Comparison of ENCODE assay signal across 1 cellular context in genomic region chr11:4619514-4619913, GRCh38.
TF ChIP-seq lines count a peak whose summit lies in the region.

No MANE protein-coding gene starts in this region.

TF ChIP-seq in K562, 482 proteins besides CTCF, POLR2A, EP300 and RAD21 (continues in another document):
- TF ChIP-seq, protein P1, sequence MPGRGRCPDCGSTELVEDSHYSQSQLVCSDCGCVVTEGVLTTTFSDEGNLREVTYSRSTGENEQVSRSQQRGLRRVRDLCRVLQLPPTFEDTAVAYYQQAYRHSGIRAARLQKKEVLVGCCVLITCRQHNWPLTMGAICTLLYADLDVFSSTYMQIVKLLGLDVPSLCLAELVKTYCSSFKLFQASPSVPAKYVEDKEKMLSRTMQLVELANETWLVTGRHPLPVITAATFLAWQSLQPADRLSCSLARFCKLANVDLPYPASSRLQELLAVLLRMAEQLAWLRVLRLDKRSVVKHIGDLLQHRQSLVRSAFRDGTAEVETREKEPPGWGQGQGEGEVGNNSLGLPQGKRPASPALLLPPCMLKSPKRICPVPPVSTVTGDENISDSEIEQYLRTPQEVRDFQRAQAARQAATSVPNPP (IDR thresholded peaks at IDR 0.05; ENCODE audit: borderline replicate concordance, insufficient read depth, insufficient read length) = no peak
- TF ChIP-seq MNT (conservative IDR thresholded peaks at IDR 0.05) (no peak), PHF8 (IDR thresholded peaks at IDR 0.05; ENCODE audit: borderline replicate concordance, low read length) (no peak), ZFP36 (IDR thresholded peaks at IDR 0.05; ENCODE audit: low read depth, low read length, partially characterized antibody) (no peak), MEIS2 (IDR thresholded peaks at IDR 0.05; ENCODE audit: partially characterized antibody) (peak; percentile 83), CBFA2T2 (conservative IDR thresholded peaks at IDR 0.05) (0 out of 2 replicates have a peak, but pooled peaks have one; percentile 3), MCM3 (IDR thresholded peaks at IDR 0.05) (no peak), POLR2AphosphoS5 (IDR thresholded peaks at IDR 0.05; ENCODE audit: control insufficient read depth, insufficient read depth, low read depth, low read length) (no peak), ETS1 (conservative IDR thresholded peaks at IDR 0.05; ENCODE audit: control insufficient read depth, low read depth, low read length) (no peak), KHSRP (IDR thresholded peaks at IDR 0.05) (no peak), ZNF717 (CRISPR knock-in tag; IDR thresholded peaks at IDR 0.05) (no peak), ETV1 (tag; conservative IDR thresholded peaks at IDR 0.05; ENCODE audit: low read depth) (no peak), ZNF431 (CRISPR knock-in tag; IDR thresholded peaks at IDR 0.05) (no peak), CREBBP (IDR thresholded peaks at IDR 0.05; ENCODE audit: low read depth, low read length) (no peak), ERF (CRISPR knock-in tag; IDR thresholded peaks at IDR 0.05) (no peak), ZKSCAN8 (CRISPR knock-in tag; IDR thresholded peaks at IDR 0.05) (no peak), ZBTB1 (CRISPR knock-in tag; IDR thresholded peaks at IDR 0.05; ENCODE audit: borderline replicate concordance, low read depth) (no peak), ARID1B (IDR thresholded peaks at IDR 0.05) (peak; percentile 61; the same call in 1 of the 2 replicates), SMARCA4 (IDR thresholded peaks at IDR 0.05) (0 out of 2 replicates have a peak, but pooled peaks have one; percentile 25), HDGF (IDR thresholded peaks at IDR 0.05) (no peak), SLC30A9 (CRISPR knock-in tag; IDR thresholded peaks at IDR 0.05) (no peak), STAT5B (CRISPR knock-in tag; IDR thresholded peaks at IDR 0.05) (no peak), GATA2 (CRISPR knock-in tag; IDR thresholded peaks at IDR 0.05) (no peak), HNRNPH1 (optimal IDR thresholded peaks at IDR 0.05; ENCODE audit: low read depth, low read length) (no peak), FIP1L1 (IDR thresholded peaks at IDR 0.05; ENCODE audit: low read depth, low read length, poor library complexity, severe bottlenecking) (no peak), TOE1 (IDR thresholded peaks at IDR 0.05; ENCODE audit: borderline replicate concordance) (no peak), TOE1 (CRISPR knock-in tag; IDR thresholded peaks at IDR 0.05; ENCODE audit: borderline replicate concordance, low read depth) (no peak), ESRRB (CRISPR knock-in tag; IDR thresholded peaks at IDR 0.05; ENCODE audit: borderline replicate concordance) (no peak), SAFB2 (IDR thresholded peaks at IDR 0.05; ENCODE audit: borderline replicate concordance, low read depth, low read length, severe bottlenecking) (no peak), EWSR1 (IDR thresholded peaks at IDR 0.05; ENCODE audit: borderline replicate concordance, low read depth, partially characterized antibody) (no peak), KLF10 (CRISPR knock-in tag; IDR thresholded peaks at IDR 0.05) (no peak), EHMT2 (IDR thresholded peaks at IDR 0.05) (no peak), TGIF2 (CRISPR knock-in tag; IDR thresholded peaks at IDR 0.05) (no peak), ZBED1 (IDR thresholded peaks at IDR 0.05) (no peak), PBX2 (CRISPR knock-in tag; IDR thresholded peaks at IDR 0.05; ENCODE audit: low read depth) (no peak), PBX2 (tag; conservative IDR thresholded peaks at IDR 0.05; ENCODE audit: low read depth) (peak; percentile 84), DIDO1 (tag; IDR thresholded peaks at IDR 0.05; ENCODE audit: low read depth) (no peak), XRCC4 (IDR thresholded peaks at IDR 0.05; ENCODE audit: extremely low read depth, insufficient read depth, insufficient read length) (no peak), EZH2 (IDR thresholded peaks at IDR 0.05; ENCODE audit: borderline replicate concordance, low read depth, low read length) (no peak), CBX3 (IDR thresholded peaks at IDR 0.05; ENCODE audit: borderline replicate concordance in 1 of 2, low read length in 2 of 2) (no peak), RNF219 (CRISPR knock-in tag; IDR thresholded peaks at IDR 0.05) (no peak), ZKSCAN3 (CRISPR knock-in tag; IDR thresholded peaks at IDR 0.05) (no peak)
- TF ChIP-seq, protein P2, sequence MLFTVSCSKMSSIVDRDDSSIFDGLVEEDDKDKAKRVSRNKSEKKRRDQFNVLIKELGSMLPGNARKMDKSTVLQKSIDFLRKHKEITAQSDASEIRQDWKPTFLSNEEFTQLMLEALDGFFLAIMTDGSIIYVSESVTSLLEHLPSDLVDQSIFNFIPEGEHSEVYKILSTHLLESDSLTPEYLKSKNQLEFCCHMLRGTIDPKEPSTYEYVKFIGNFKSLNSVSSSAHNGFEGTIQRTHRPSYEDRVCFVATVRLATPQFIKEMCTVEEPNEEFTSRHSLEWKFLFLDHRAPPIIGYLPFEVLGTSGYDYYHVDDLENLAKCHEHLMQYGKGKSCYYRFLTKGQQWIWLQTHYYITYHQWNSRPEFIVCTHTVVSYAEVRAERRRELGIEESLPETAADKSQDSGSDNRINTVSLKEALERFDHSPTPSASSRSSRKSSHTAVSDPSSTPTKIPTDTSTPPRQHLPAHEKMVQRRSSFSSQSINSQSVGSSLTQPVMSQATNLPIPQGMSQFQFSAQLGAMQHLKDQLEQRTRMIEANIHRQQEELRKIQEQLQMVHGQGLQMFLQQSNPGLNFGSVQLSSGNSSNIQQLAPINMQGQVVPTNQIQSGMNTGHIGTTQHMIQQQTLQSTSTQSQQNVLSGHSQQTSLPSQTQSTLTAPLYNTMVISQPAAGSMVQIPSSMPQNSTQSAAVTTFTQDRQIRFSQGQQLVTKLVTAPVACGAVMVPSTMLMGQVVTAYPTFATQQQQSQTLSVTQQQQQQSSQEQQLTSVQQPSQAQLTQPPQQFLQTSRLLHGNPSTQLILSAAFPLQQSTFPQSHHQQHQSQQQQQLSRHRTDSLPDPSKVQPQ (CRISPR knock-in tag; IDR thresholded peaks at IDR 0.05; ENCODE audit: borderline replicate concordance) = no peak
- TF ChIP-seq, protein P3, sequence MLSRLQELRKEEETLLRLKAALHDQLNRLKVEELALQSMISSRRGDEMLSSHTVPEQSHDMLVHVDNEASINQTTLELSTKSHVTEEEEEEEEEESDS (CRISPR knock-in tag; IDR thresholded peaks at IDR 0.05) = no peak
- TF ChIP-seq, protein P4, sequence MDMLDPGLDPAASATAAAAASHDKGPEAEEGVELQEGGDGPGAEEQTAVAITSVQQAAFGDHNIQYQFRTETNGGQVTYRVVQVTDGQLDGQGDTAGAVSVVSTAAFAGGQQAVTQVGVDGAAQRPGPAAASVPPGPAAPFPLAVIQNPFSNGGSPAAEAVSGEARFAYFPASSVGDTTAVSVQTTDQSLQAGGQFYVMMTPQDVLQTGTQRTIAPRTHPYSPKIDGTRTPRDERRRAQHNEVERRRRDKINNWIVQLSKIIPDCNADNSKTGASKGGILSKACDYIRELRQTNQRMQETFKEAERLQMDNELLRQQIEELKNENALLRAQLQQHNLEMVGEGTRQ (CRISPR knock-in tag; IDR thresholded peaks at IDR 0.05) = no peak
- TF ChIP-seq, protein P5, sequence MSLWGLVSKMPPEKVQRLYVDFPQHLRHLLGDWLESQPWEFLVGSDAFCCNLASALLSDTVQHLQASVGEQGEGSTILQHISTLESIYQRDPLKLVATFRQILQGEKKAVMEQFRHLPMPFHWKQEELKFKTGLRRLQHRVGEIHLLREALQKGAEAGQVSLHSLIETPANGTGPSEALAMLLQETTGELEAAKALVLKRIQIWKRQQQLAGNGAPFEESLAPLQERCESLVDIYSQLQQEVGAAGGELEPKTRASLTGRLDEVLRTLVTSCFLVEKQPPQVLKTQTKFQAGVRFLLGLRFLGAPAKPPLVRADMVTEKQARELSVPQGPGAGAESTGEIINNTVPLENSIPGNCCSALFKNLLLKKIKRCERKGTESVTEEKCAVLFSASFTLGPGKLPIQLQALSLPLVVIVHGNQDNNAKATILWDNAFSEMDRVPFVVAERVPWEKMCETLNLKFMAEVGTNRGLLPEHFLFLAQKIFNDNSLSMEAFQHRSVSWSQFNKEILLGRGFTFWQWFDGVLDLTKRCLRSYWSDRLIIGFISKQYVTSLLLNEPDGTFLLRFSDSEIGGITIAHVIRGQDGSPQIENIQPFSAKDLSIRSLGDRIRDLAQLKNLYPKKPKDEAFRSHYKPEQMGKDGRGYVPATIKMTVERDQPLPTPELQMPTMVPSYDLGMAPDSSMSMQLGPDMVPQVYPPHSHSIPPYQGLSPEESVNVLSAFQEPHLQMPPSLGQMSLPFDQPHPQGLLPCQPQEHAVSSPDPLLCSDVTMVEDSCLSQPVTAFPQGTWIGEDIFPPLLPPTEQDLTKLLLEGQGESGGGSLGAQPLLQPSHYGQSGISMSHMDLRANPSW (CRISPR knock-in tag; IDR thresholded peaks at IDR 0.05) = no peak
- TF ChIP-seq, protein P6, sequence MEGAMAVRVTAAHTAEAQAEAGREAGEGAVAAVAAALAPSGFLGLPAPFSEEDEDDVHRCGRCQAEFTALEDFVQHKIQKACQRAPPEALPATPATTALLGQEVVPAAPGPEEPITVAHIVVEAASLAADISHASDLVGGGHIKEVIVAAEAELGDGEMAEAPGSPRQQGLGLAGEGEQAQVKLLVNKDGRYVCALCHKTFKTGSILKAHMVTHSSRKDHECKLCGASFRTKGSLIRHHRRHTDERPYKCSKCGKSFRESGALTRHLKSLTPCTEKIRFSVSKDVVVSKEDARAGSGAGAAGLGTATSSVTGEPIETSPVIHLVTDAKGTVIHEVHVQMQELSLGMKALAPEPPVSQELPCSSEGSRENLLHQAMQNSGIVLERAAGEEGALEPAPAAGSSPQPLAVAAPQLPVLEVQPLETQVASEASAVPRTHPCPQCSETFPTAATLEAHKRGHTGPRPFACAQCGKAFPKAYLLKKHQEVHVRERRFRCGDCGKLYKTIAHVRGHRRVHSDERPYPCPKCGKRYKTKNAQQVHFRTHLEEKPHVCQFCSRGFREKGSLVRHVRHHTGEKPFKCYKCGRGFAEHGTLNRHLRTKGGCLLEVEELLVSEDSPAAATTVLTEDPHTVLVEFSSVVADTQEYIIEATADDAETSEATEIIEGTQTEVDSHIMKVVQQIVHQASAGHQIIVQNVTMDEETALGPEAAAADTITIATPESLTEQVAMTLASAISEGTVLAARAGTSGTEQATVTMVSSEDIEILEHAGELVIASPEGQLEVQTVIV (CRISPR knock-in tag; IDR thresholded peaks at IDR 0.05; ENCODE audit: borderline replicate concordance) = no peak
- TF ChIP-seq, protein P7, sequence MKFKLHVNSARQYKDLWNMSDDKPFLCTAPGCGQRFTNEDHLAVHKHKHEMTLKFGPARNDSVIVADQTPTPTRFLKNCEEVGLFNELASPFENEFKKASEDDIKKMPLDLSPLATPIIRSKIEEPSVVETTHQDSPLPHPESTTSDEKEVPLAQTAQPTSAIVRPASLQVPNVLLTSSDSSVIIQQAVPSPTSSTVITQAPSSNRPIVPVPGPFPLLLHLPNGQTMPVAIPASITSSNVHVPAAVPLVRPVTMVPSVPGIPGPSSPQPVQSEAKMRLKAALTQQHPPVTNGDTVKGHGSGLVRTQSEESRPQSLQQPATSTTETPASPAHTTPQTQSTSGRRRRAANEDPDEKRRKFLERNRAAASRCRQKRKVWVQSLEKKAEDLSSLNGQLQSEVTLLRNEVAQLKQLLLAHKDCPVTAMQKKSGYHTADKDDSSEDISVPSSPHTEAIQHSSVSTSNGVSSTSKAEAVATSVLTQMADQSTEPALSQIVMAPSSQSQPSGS (CRISPR knock-in tag; IDR thresholded peaks at IDR 0.05) = no peak
